18 cellular contexts compared by ENCODE assay signal in genomic region chr2:205053827-205054410, GRCh38.
DNase-seq lines count a peak whose midpoint lies in the region; ATAC-seq lines count a peak whose summit lies in the region.
"Had no signal": no experiment of that assay in that cellular context is flagged by ENCODE, and none has a peak within 500 bp of the region (broad histone marks: within the 10 kb centered on the region; RNA-seq: fewer than 3 reads in every experiment).

No MANE protein-coding gene starts in this region.

- H3K4me1 ChIP-seq in GM23248 (ENCODE audit: insufficient read depth) (peaks cover 10% of the 10 kb centered on the region), SJCRH30 (peaks cover 33% of the 10 kb centered on the region), mesenchymal stem cell (ENCODE audit: control insufficient read depth, insufficient read depth, low read depth, low read length) (no peaks in the 10 kb centered on the region)

- no peaks in the 10 kb centered on the region for H4K20me1 ChIP-seq in GM23248 (ENCODE audit: insufficient read depth)

- 60 to 71% methylated on average over 4 of the region's 4 CpGs for WGBS in GM23248 (ENCODE audit: low coverage in 1 of 2, low lambda C conversion rate in 2 of 2, missing lambda C conversion rate in 2 of 2), 2 experiments
- 58% methylated on average over 3 of the region's 4 CpGs for WGBS in mesenchymal stem cell

- H3K36me3 ChIP-seq in GM23248 (ENCODE audit: low read depth), result no peaks in the 10 kb centered on the region
- no peaks in the 10 kb centered on the region for H3K36me3 ChIP-seq in SJCRH30
- H3K36me3 ChIP-seq in mesenchymal stem cell (ENCODE audit: control insufficient read depth in 1 of 2, insufficient read depth in 2 of 2, low read depth in 1 of 2, low read length in 2 of 2), result no peaks in the 10 kb centered on the region
- H3K36me3 ChIP-seq: transverse colon had no signal

- no peak overlapping the region for H2AFZ ChIP-seq in GM23248
- no peak overlapping the region for H2AFZ ChIP-seq in mesenchymal stem cell (ENCODE audit: low read depth, low read length)

- in situ Hi-C loops in GM23248 (cut with MboI), result no loop called here

- H3K14ac ChIP-seq in mesenchymal stem cell (ENCODE audit: low read length in 2 of 2), result no peak overlapping the region

- H3K9me3 ChIP-seq in GM23248 (ENCODE audit: low read depth), result no peaks in the 10 kb centered on the region
- H3K9me3 ChIP-seq in SJCRH30 (replicated peaks), result peaks cover 10% of the 10 kb centered on the region; the same call in 1 of the 2 replicates
- H3K9me3 ChIP-seq in mesenchymal stem cell (ENCODE audit: control insufficient read depth, low read length), result peaks cover 6% of the 10 kb centered on the region
- H3K9me3 ChIP-seq: transverse colon had no signal

- no peak overlapping the region for H2BK12ac ChIP-seq in mesenchymal stem cell (ENCODE audit: low read length in 2 of 2)

- no peak overlapping the region for H3K27ac ChIP-seq in GM23248
- H3K27ac ChIP-seq in SJCRH30, result peak overlapping the region; percentile 94
- no peak overlapping the region for H3K27ac ChIP-seq in mesenchymal stem cell (ENCODE audit: low read length, poor library complexity, severe bottlenecking)
- H3K27ac ChIP-seq in substantia nigra (ENCODE audit: low read depth, low read length, poor library complexity, severe bottlenecking), result no peak overlapping the region
- H3K27ac ChIP-seq: dorsolateral prefrontal cortex, SK-N-MC, transverse colon had no signal

- H2BK120ac ChIP-seq in mesenchymal stem cell (ENCODE audit: low read depth, low read length), result no peak overlapping the region

- no peaks in the 10 kb centered on the region for H3K9me2 ChIP-seq in GM23248 (ENCODE audit: insufficient read depth)

- no peak overlapping the region for H2AK5ac ChIP-seq in mesenchymal stem cell (ENCODE audit: low read length, severe bottlenecking)

- H3K23ac ChIP-seq in mesenchymal stem cell (ENCODE audit: low read length in 2 of 2), result no peak overlapping the region

- H3F3A ChIP-seq in GM23248 (ENCODE audit: insufficient read depth), result peaks cover 4% of the 10 kb centered on the region; the same call in 1 of the 2 replicates

- no peak for ATAC-seq in GM19351 (IDR thresholded peaks at IDR 0.05; ENCODE audit: unreplicated experiment)
- ATAC-seq: sciatic nerve had no signal

- DNase-seq in GM23248 (peak; percentile 10), SJCRH30 (peak; percentile 25 to 69), dermis blood vessel endothelial cell (peak; percentile 2), mesenchymal stem cell (peak; percentile 38), ureter (ENCODE audit: low spot score) (no peak), substantia nigra (lab: John Stamatoyannopoulos, UW) (no peak)
- no peak for DNase-seq in stimulated activated CD4-positive, alpha-beta T cell treated with anti-CD3 and anti-CD28 coated beads, Interleukin-4, amount 100 ng/mL, for 1 hour
- DNase-seq: activated CD4-positive, alpha-beta T cell treated with anti-CD3 and anti-CD28 coated beads for 1 hour; CD4-positive, alpha-beta memory T cell; dorsolateral prefrontal cortex; NCI-H1105; NCI-H82; stimulated activated naive CD4-positive, alpha-beta T cell treated with Interleukin-2 at 50 U/mL for 16 hours; T-helper 9 cell; transverse colon had no signal

- H3K4me3 ChIP-seq in GM23248 (no peak overlapping the region), SJCRH30 (peak overlapping the region; percentile 34), mesenchymal stem cell (ENCODE audit: insufficient read depth in 1 of 2, low read depth in 1 of 2, low read length in 2 of 2) (no peak overlapping the region)
- H3K4me3 ChIP-seq: dorsolateral prefrontal cortex, SK-N-MC, transverse colon had no signal

- no peaks in the 10 kb centered on the region for H3K27me3 ChIP-seq in GM23248 (replicated peaks; ENCODE audit: insufficient read depth)
- H3K27me3 ChIP-seq in SJCRH30, result no peaks in the 10 kb centered on the region
- no peaks in the 10 kb centered on the region for H3K27me3 ChIP-seq in mesenchymal stem cell (ENCODE audit: control insufficient read depth in 1 of 2, insufficient read depth in 1 of 2, low read length in 2 of 2)
- H3K27me3 ChIP-seq: dorsolateral prefrontal cortex, transverse colon had no signal

- H3K4me2 ChIP-seq in GM23248 (ENCODE audit: unreplicated experiment) (no peak overlapping the region), mesenchymal stem cell (ENCODE audit: low read length, poor library complexity, severe bottlenecking) (no peak overlapping the region)

- H3K79me2 ChIP-seq in GM23248 (ENCODE audit: insufficient read depth), result no peaks in the 10 kb centered on the region

- H3K79me1 ChIP-seq in mesenchymal stem cell (replicated peaks; ENCODE audit: low read length, poor library complexity, severe bottlenecking), result no peaks in the 10 kb centered on the region

- H2BK5ac ChIP-seq in mesenchymal stem cell (ENCODE audit: low read depth, low read length, poor library complexity, severe bottlenecking), result no peak overlapping the region

- H3K9ac ChIP-seq in GM23248 (no peak overlapping the region), mesenchymal stem cell (ENCODE audit: low read length) (no peak overlapping the region)

- no peak overlapping the region for H4K91ac ChIP-seq in mesenchymal stem cell (ENCODE audit: low read length)

- no peak overlapping the region for H3K18ac ChIP-seq in mesenchymal stem cell (ENCODE audit: low read depth in 1 of 2, low read length in 2 of 2)

- H2BK15ac ChIP-seq in mesenchymal stem cell (ENCODE audit: low read depth, poor library complexity, severe bottlenecking), result no peak overlapping the region

- no peak overlapping the region for H4K8ac ChIP-seq in mesenchymal stem cell (ENCODE audit: low read length)

- no peak overlapping the region for H3K4ac ChIP-seq in mesenchymal stem cell (ENCODE audit: low read depth in 1 of 2, low read length in 2 of 2)

Comparison
In these comparisons a context has a peak if more than half of its experiments do, and no peak if none do; other contexts are left out.
1. DNase-seq: peak in GM23248 (single experiment), SJCRH30 (2 of 2), dermis blood vessel endothelial cell (single experiment) and mesenchymal stem cell (single experiment); none in ureter (single experiment), substantia nigra (0 of 49) and stimulated activated CD4-positive, alpha-beta T cell treated with anti-CD3 and anti-CD28 coated beads, Interleukin-4, amount 100 ng/mL, for 1 hour (single experiment).